In genomic region chrX:30349946-30350345, GRCh38 we compare ENCODE assay signal across 10 cellular contexts. TPM values are rescaled to one million over a fixed set of nuclear protein-coding genes. Genes with fewer than 3 reads are reported as not detected.
"Had no signal": no experiment of that assay in that cellular context is flagged by ENCODE, and none has a peak within 500 bp of the region (broad histone marks: within the 10 kb centered on the region; RNA-seq: fewer than 3 reads in every experiment).

No MANE protein-coding gene starts in this region.

- H3K4me1 ChIP-seq: HAP-1 had no signal

- FAIRE-seq: H1, H54 had no signal

- DNase-seq: GM23248, H7, H9, HCEC 1CT, HFFc6 had no signal

- H3K4me3 Mint-ChIP-seq: GM23338, H9, HFFc6 had no signal

- H2AFZ ChIP-seq: GM23248, GM23338 had no signal

- H3K9ac ChIP-seq: GM23248 had no signal

- ATAC-seq: GM23338, HCT116 had no signal

- H3K27ac ChIP-seq: GM23248 had no signal

- H3K4me3 ChIP-seq: GM23248, GM23338, HAP-1 had no signal

- H3K4me1 Mint-ChIP-seq: GM23338, H9 had no signal

- H3K4me2 ChIP-seq: GM23338 had no signal

- H3K36me3 ChIP-seq: HAP-1 had no signal

- H3K27ac Mint-ChIP-seq: GM23338, H9, HFFc6 had no signal

- H3K9me3 Mint-ChIP-seq: HFFc6 had no signal

RNA-seq across cellular contexts. Expression of gene NR0B1, which starts 40.8 kb away (rescaled TPM):
- total RNA-seq: GM23248, H9, HFFc6 had no signal
